Comparison of ENCODE assay signal across 8 cellular contexts in genomic region chr3:158644345-158644908, GRCh38. TPM values are rescaled to one million over a fixed set of nuclear protein-coding genes. Genes with fewer than 3 reads are reported as not detected.
DNase-seq lines count a peak whose midpoint lies in the region; ATAC-seq and TF ChIP-seq lines count a peak whose summit lies in the region.

GFM1 (plus strand) TSS chr3:158644527; CDS start chr3:158644635, 108 bp downstream.

- TF ChIP-seq CTCF in GM13977 (IDR thresholded peaks at IDR 0.05; ENCODE audit: extremely low read depth, insufficient read depth, missing control alignments), result peak; percentile 98

- H3K27ac ChIP-seq in right cardiac atrium (ENCODE audit: low read length) (peak within 1 kb of the TSS; percentile 92), aorta (ENCODE audit: low read depth in 1 of 2, low read length in 2 of 2) (peak within 1 kb of the TSS; percentile 31 to 60)

- ATAC-seq in HG02885 (IDR thresholded peaks at IDR 0.05; ENCODE audit: poor library complexity, unreplicated experiment) (peak; percentile 99), right cardiac atrium (peak; percentile 98 to 99), aorta (ENCODE audit: low FRiP score) (peak; percentile 97)

- H3K27me3 ChIP-seq in right cardiac atrium (ENCODE audit: control insufficient read depth, insufficient read depth) (no peaks in the 10 kb centered on the region), aorta (ENCODE audit: control insufficient read depth in 1 of 2, insufficient read depth in 2 of 2, low read length in 1 of 2) (no peaks in the 10 kb centered on the region)

- DNase-seq in GM13977 (ENCODE audit: low spot score) (peak; percentile 88), NCI-H1694 treated with DMSO at 0.1 percent for 48 hours (lab: John Stamatoyannopoulos, UW) (peak; percentile 97), T-helper 2 cell (peak; percentile 70 to 97 (median 85)), anterior cingulate cortex (lab: John Stamatoyannopoulos, UW) (peak; percentile 70 to 96 (median 90)), right cardiac atrium (peak; percentile 93 to 96 (median 95)), putamen (ENCODE audit: low spot score) (peak; percentile 97), aorta (peak; percentile 95 to 96)

- H3K4me3 ChIP-seq in right cardiac atrium (ENCODE audit: low read length), result peak within 1 kb of the TSS; percentile 93
- peak within 1 kb of the TSS; percentile 72 to 98 for H3K4me3 ChIP-seq in aorta (ENCODE audit: low read length in 2 of 2)

- under 1% methylated on average over 42 of the region's 42 CpGs for WGBS in right cardiac atrium
- WGBS in aorta, 2 donors, result 0% methylated on average over 41 to 42 of the region's 42 CpGs

- in situ Hi-C loops in GM13977 (cut with MboI; ENCODE audit: low pct_unique_long_range_greater_than_20kb, low sequenced_read_pairs, unreplicated experiment), result no loop called here

- intact Hi-C loops in right cardiac atrium (cut with DNase I), result no loop called here
- intact Hi-C loops in aorta (cut with DNase I), result loop anchor here in 1 of 2 donors (5.0 kb wide), 1 partner anchor 107 kb away; no protein-coding TSS in a partner anchor

- no peaks in the 10 kb centered on the region for H3K9me3 ChIP-seq in right cardiac atrium (ENCODE audit: control insufficient read depth, low read length)
- no peaks in the 10 kb centered on the region for H3K9me3 ChIP-seq in aorta (ENCODE audit: control insufficient read depth, low read length)

- H3K36me3 ChIP-seq in aorta (ENCODE audit: control insufficient read depth in 1 of 2, insufficient read depth in 2 of 2, low read length in 1 of 2), result no peaks in the 10 kb centered on the region

- H3K4me1 ChIP-seq in right cardiac atrium (ENCODE audit: control insufficient read depth, insufficient read depth, low read length) (peaks cover 2% of the 10 kb centered on the region), aorta (ENCODE audit: control insufficient read depth in 1 of 2, insufficient read depth in 2 of 2, low read length in 2 of 2) (peaks cover 0 to 2% of the 10 kb centered on the region in 2 donors)

RNA-seq across cellular contexts. Expression of gene GFM1, which starts in this region (rescaled TPM):
- 10 to 100 TPM; 41.3 to 51.0 (median 47.2) TPM for total RNA-seq in right cardiac atrium
- polyA plus RNA-seq in right cardiac atrium, result 25.2 TPM
- 10 to 100 TPM; 39.3 to 42.3 TPM for total RNA-seq in aorta
- polyA plus RNA-seq in aorta, result 10 to 100 TPM; 12.4 to 14.0 TPM

Comparison
In these comparisons a context has a peak if more than half of its experiments do, and no peak if none do; other contexts are left out.
1. Peak in every context shown above with its lines: DNase-seq, ATAC-seq, H3K4me3 ChIP-seq and H3K27ac ChIP-seq.